ENCODE assay signal across 1 cellular context in the genomic region with DNA sequence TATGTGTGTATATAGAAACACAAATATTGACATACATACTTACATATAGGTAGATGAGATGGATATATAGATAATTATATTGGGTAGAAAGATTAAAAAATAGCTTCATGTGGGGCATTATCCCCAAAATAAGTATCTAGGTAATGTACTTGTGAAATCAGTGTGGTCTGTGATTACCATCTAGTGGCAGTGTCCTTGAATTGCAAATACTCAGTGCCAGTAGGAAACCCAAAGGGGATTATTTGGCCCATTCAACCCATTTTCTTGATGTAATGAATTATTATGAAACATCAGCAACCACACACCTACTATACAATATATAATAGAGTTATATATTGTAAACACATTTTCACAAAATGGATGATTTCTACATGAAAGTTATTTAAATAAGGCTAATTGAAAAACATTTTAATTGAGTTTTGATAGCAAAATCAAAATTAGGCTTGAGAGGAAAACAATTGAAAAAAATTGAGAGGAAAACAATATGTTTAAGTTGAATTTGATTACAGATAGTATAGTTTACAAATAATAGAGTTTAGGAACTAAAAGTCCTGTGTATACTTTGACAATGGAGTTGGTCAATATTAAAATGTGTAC.
TF ChIP-seq lines count a peak whose summit lies in the region.

No MANE protein-coding gene starts in this region.

TF ChIP-seq in H1, 55 proteins besides CTCF, POLR2A, EP300 and RAD21 (continued from another document):
- no peak for TF ChIP-seq ATF2 (IDR thresholded peaks at IDR 0.05; ENCODE audit: low read length)
- TF ChIP-seq BCL11A (IDR thresholded peaks at IDR 0.05; ENCODE audit: low read depth in 2 of 2, low read length in 2 of 2): no peak
- no peak for TF ChIP-seq BRCA1 (IDR thresholded peaks at IDR 0.05; ENCODE audit: low read depth, low read length)
- no peak for TF ChIP-seq JUND (IDR thresholded peaks at IDR 0.05; ENCODE audit: low read length)
- no peak for TF ChIP-seq KDM4A (IDR thresholded peaks at IDR 0.05; ENCODE audit: low read depth, low read length, severe bottlenecking)
- no peak for TF ChIP-seq SAP30 (IDR thresholded peaks at IDR 0.05; ENCODE audit: insufficient read depth, insufficient replicate concordance, low read length)
- TF ChIP-seq SP1 (IDR thresholded peaks at IDR 0.05; ENCODE audit: low read depth, low read length): no peak
- TF ChIP-seq HDAC2 (IDR thresholded peaks at IDR 0.05; ENCODE audit: borderline replicate concordance in 1 of 2, low read depth in 2 of 2, low read length in 2 of 2): no peak
- TF ChIP-seq PHF8 (conservative IDR thresholded peaks at IDR 0.05; ENCODE audit: low read depth, low read length): no peak
- no peak for TF ChIP-seq RXRA (IDR thresholded peaks at IDR 0.05; ENCODE audit: insufficient read depth, low read depth, low read length)
- no peak for TF ChIP-seq TBP (IDR thresholded peaks at IDR 0.05; ENCODE audit: low read depth, low read length)
